Comparison of ENCODE assay signal across 12 cellular contexts in genomic region chr12:47378907-47379306, GRCh38.
A peak's percentile ranks its signal among the peaks of the same experiment; 100 is the strongest.
DNase-seq lines count a peak whose midpoint lies in the region; ATAC-seq and TF ChIP-seq lines count a peak whose summit lies in the region.
"Had no signal": no experiment of that assay in that cellular context is flagged by ENCODE, and none has a peak within 500 bp of the region (broad histone marks: within the 10 kb centered on the region; RNA-seq: fewer than 3 reads in every experiment).

No MANE protein-coding gene starts in this region.

- peaks cover 19% of the 10 kb centered on the region for H3K36me3 Mint-ChIP-seq in activated CD4-positive, alpha-beta T cell treated with anti-CD3 and anti-CD28 coated beads, Interleukin-2, amount 10 ng/mL, durations not matched to agents 24 days and 14 days (ENCODE audit: low read depth)
- peaks cover 43% of the 10 kb centered on the region for H3K36me3 Mint-ChIP-seq in activated naive CD8-positive, alpha-beta T cell treated with anti-CD3 and anti-CD28 coated beads for 36 hours

- peak; percentile 55 for DNase-seq in activated CD4-positive, alpha-beta T cell treated with anti-CD3 and anti-CD28 coated beads, Interleukin-2, amount 10 ng/mL, durations not matched to agents 24 days and 14 days
- no peak for DNase-seq in activated CD4-positive, alpha-beta T cell treated with anti-CD3 and anti-CD28 coated beads, Interleukin-2, amount 50 U/mL, for 1 hour
- DNase-seq in LNCaP clone FGC (ENCODE audit: low read depth) (peak; percentile 28), renal cortical epithelial cell (ENCODE audit: low read depth) (peak; percentile 45), foreskin fibroblast (no peak), mucosa of gallbladder (ENCODE audit: low spot score) (no peak)
- no peak for DNase-seq in activated naive CD8-positive, alpha-beta T cell treated with anti-CD3 and anti-CD28 coated beads for 36 hours
- DNase-seq: cerebellar nuclear complex, small intestine, upper lobe of right lung had no signal

- TF ChIP-seq CTCF in LNCaP clone FGC (IDR thresholded peaks at IDR 0.05; ENCODE audit: control insufficient read depth, extremely low read depth, insufficient read depth), result no peak
- no peak for TF ChIP-seq CTCF in foreskin fibroblast (IDR thresholded peaks at IDR 0.05; ENCODE audit: low read depth, low read length)

- no peaks in the 10 kb centered on the region for H3K27me3 Mint-ChIP-seq in activated CD4-positive, alpha-beta T cell treated with anti-CD3 and anti-CD28 coated beads, Interleukin-2, amount 10 ng/mL, durations not matched to agents 24 days and 14 days
- no peaks in the 10 kb centered on the region for H3K27me3 Mint-ChIP-seq in activated naive CD8-positive, alpha-beta T cell treated with anti-CD3 and anti-CD28 coated beads for 36 hours

- intact Hi-C loops in activated CD4-positive, alpha-beta T cell treated with anti-CD3 and anti-CD28 coated beads, Interleukin-2, amount 10 ng/mL, durations not matched to agents 24 days and 14 days (cut with micrococcal nuclease), result loop anchor here (2.0 kb wide), 2 partner anchors 14 to 18 kb away; no protein-coding TSS in a partner anchor

- H3K4me3 ChIP-seq in LNCaP clone FGC (ENCODE audit: low read depth, low read length) (no peak overlapping the region), foreskin fibroblast (ENCODE audit: low read depth in 1 of 2, low read length in 2 of 2) (no peak overlapping the region)
- H3K4me3 ChIP-seq: upper lobe of right lung had no signal

- H3K9me3 Mint-ChIP-seq in activated CD4-positive, alpha-beta T cell treated with anti-CD3 and anti-CD28 coated beads, Interleukin-2, amount 10 ng/mL, durations not matched to agents 24 days and 14 days, result peaks cover 26% of the 10 kb centered on the region
- peaks cover 42% of the 10 kb centered on the region for H3K9me3 Mint-ChIP-seq in activated naive CD8-positive, alpha-beta T cell treated with anti-CD3 and anti-CD28 coated beads for 36 hours

- ATAC-seq in HG02884 (IDR thresholded peaks at IDR 0.05; ENCODE audit: unreplicated experiment), result no peak
- ATAC-seq: upper lobe of right lung had no signal

- peak overlapping the region; percentile 36 for H3K4me3 Mint-ChIP-seq in activated CD4-positive, alpha-beta T cell treated with anti-CD3 and anti-CD28 coated beads, Interleukin-2, amount 10 ng/mL, durations not matched to agents 24 days and 14 days
- H3K4me3 Mint-ChIP-seq in activated naive CD8-positive, alpha-beta T cell treated with anti-CD3 and anti-CD28 coated beads for 36 hours, result no peak overlapping the region
- H3K4me3 Mint-ChIP-seq: neural crest cell had no signal

- H3K27ac Mint-ChIP-seq in activated CD4-positive, alpha-beta T cell treated with anti-CD3 and anti-CD28 coated beads, Interleukin-2, amount 10 ng/mL, durations not matched to agents 24 days and 14 days, result peak overlapping the region; percentile 88
- peak overlapping the region; percentile 68 for H3K27ac Mint-ChIP-seq in activated naive CD8-positive, alpha-beta T cell treated with anti-CD3 and anti-CD28 coated beads for 36 hours

- peaks cover 41% of the 10 kb centered on the region for H3K4me1 Mint-ChIP-seq in activated CD4-positive, alpha-beta T cell treated with anti-CD3 and anti-CD28 coated beads, Interleukin-2, amount 10 ng/mL, durations not matched to agents 24 days and 14 days
- peaks cover 39% of the 10 kb centered on the region for H3K4me1 Mint-ChIP-seq in activated naive CD8-positive, alpha-beta T cell treated with anti-CD3 and anti-CD28 coated beads for 36 hours
- H3K4me1 Mint-ChIP-seq: neural crest cell had no signal

Comparison
In these comparisons a context has a peak if more than half of its experiments do, and no peak if none do; other contexts are left out.
1. DNase-seq: peak in activated CD4-positive, alpha-beta T cell treated with anti-CD3 and anti-CD28 coated beads, Interleukin-2, amount 10 ng/mL, durations not matched to agents 24 days and 14 days (single experiment), LNCaP clone FGC (single experiment) and renal cortical epithelial cell (single experiment); none in activated CD4-positive, alpha-beta T cell treated with anti-CD3 and anti-CD28 coated beads, Interleukin-2, amount 50 U/mL, for 1 hour (single experiment), activated naive CD8-positive, alpha-beta T cell treated with anti-CD3 and anti-CD28 coated beads for 36 hours (single experiment), foreskin fibroblast (0 of 2) and mucosa of gallbladder (single experiment).